Comparison of ENCODE assay signal across 19 cellular contexts in genomic region chr19:843836-844299, GRCh38. TPM values are rescaled to one million over a fixed set of nuclear protein-coding genes. Genes with fewer than 3 reads are reported as not detected.
A peak's percentile ranks its signal among the peaks of the same experiment; 100 is the strongest.
DNase-seq lines count a peak whose midpoint lies in the region; ATAC-seq, FAIRE-seq and TF ChIP-seq lines count a peak whose summit lies in the region.
"Had no signal": no experiment of that assay in that cellular context is flagged by ENCODE, and none has a peak within 500 bp of the region (broad histone marks: within the 10 kb centered on the region; RNA-seq: fewer than 3 reads in every experiment).

No MANE protein-coding gene starts in this region.

- H4K20me1 ChIP-seq in IMR-90 (ENCODE audit: insufficient read depth, low read length) = no peaks in the 10 kb centered on the region; the same call in 1 of the 2 replicates
- no peaks in the 10 kb centered on the region for H4K20me1 ChIP-seq in endothelial cell of umbilical vein (replicated peaks; ENCODE audit: control insufficient read depth, extremely low read depth, insufficient read depth, low read length)

- H3K4me1 Mint-ChIP-seq in CD8-positive, alpha-beta T cell (ENCODE audit: low read depth) = peaks cover 6% of the 10 kb centered on the region

- no peak overlapping the region for H4K5ac ChIP-seq in IMR-90 (ENCODE audit: low read depth, low read length)

- dilution Hi-C loops in IMR-90 (cut with HindIII; ENCODE audit: low sequenced_read_pairs, unreplicated experiment) = no loop called here
- dilution Hi-C loops in endothelial cell of umbilical vein (cut with MboI; ENCODE audit: extremely low pct_ligation_motif_present, low sequenced_read_pairs) = no loop called here

- no peaks in the 10 kb centered on the region for H3K79me2 ChIP-seq in endothelial cell of umbilical vein (ENCODE audit: control insufficient read depth, insufficient read depth, low read length)

- TF ChIP-seq POLR2A in IMR-90 (IDR thresholded peaks at IDR 0.05; ENCODE audit: low read depth, low read length) = no peak
- TF ChIP-seq POLR2A in endothelial cell of umbilical vein (IDR thresholded peaks at IDR 0.05; ENCODE audit: low read depth, low read length) = no peak

- no TSS peak for BruUV-seq in IMR-90 (replicated peaks; lab: Mats Ljungman, UMichigan)
- BruUV-seq in endothelial cell of umbilical vein (replicated peaks; lab: Mats Ljungman, UMichigan) = no TSS peak

- no peak for DNase-seq in CD8-positive, alpha-beta T cell
- DNase-seq in IMR-90 (no peak), endothelial cell of umbilical vein (ENCODE audit: low read depth, low spot score) (no peak), GM03348 (ENCODE audit: low spot score) (no peak), COR-L47 (lab: John Stamatoyannopoulos, UW) (no peak), HT-29 (ENCODE audit: low spot score) (no peak), GM19240 (ENCODE audit: insufficient read length, low spot score) (no peak)
- DNase-seq: activated T-cell treated with anti-CD3 and anti-CD28 coated beads, Interleukin-2, amount 50 U/mL, for 24 hours; midbrain; NCI-H1694; NK-92 treated with Interleukin-12 subunit alpha and Interleukin-12 subunit beta, amount 100 ng/mL, for 24 hours; stimulated activated CD4-positive, alpha-beta T cell treated with anti-CD3 and anti-CD28 coated beads, Interleukin-4, amount 100 ng/mL, for 4 hours; stimulated activated naive CD4-positive, alpha-beta T cell treated with Interleukin-2 at 50 U/mL for 16 hours had no signal

- H3K4me1 ChIP-seq in CD8-positive, alpha-beta T cell (ENCODE audit: insufficient read depth, low read length) = peaks cover 3% of the 10 kb centered on the region
- peaks cover 2% of the 10 kb centered on the region; the same call in 1 of the 2 replicates for H3K4me1 ChIP-seq in IMR-90 (ENCODE audit: control insufficient read depth, insufficient read depth, low read length)
- no peaks in the 10 kb centered on the region for H3K4me1 ChIP-seq in endothelial cell of umbilical vein (ENCODE audit: control insufficient read depth, extremely low read depth, insufficient read depth, low read length)
- H3K4me1 ChIP-seq in neutrophil (ENCODE audit: control insufficient read depth in 1 of 2, insufficient read depth in 1 of 2, low read depth in 1 of 2, low read length in 1 of 2) = peaks cover 57 to 70% of the 10 kb centered on the region in 2 experiments

- no peaks in the 10 kb centered on the region for H3K36me3 ChIP-seq in CD8-positive, alpha-beta T cell (ENCODE audit: insufficient read depth, low read length)
- no peaks in the 10 kb centered on the region for H3K36me3 ChIP-seq in IMR-90 (ENCODE audit: control insufficient read depth, insufficient read depth, low read length)
- no peaks in the 10 kb centered on the region for H3K36me3 ChIP-seq in endothelial cell of umbilical vein (ENCODE audit: control insufficient read depth in 2 of 2, extremely low read depth in 1 of 2, insufficient read depth in 2 of 2, low read length in 2 of 2)
- no peaks in the 10 kb centered on the region for H3K36me3 ChIP-seq in neutrophil
- H3K36me3 ChIP-seq: BLaER1 treated with 17β-estradiol and CSF1 and Interleukin-3, amounts not matched to agents 10 nM and 100 nM had no signal

- WGBS in IMR-90 (ENCODE audit: extremely low coverage in 2 of 2, insufficient read length in 1 of 2), 2 experiments = 2% methylated on average over 13 of the region's 43 CpGs; no CpG with 5 or more reads in 1 of the 2 experiments

- H2BK20ac ChIP-seq in IMR-90 (ENCODE audit: low read depth, low read length) = no peak overlapping the region

- H4K91ac ChIP-seq in IMR-90 (ENCODE audit: insufficient read depth, low read depth, low read length) = no peak overlapping the region

- H3K23ac ChIP-seq in IMR-90 (ENCODE audit: low read depth, low read length) = no peak overlapping the region

- H3K36me3 Mint-ChIP-seq in CD8-positive, alpha-beta T cell = no peaks in the 10 kb centered on the region

- H3K14ac ChIP-seq in IMR-90 (replicated peaks; ENCODE audit: low read depth, low read length) = no peak overlapping the region

- intact Hi-C loops in CD8-positive, alpha-beta T cell (cut with DNase I, micrococcal nuclease) = no loop called here
- intact Hi-C loops in IMR-90 (cut with micrococcal nuclease) (no loop called here), endothelial cell of umbilical vein (cut with micrococcal nuclease) (no loop called here)

- peak overlapping the region; percentile 55 for H2AK9ac ChIP-seq in IMR-90 (replicated peaks; ENCODE audit: low read depth, low read length, poor library complexity)

- H3K9me3 Mint-ChIP-seq in CD8-positive, alpha-beta T cell = no peaks in the 10 kb centered on the region
- H3K9me3 Mint-ChIP-seq: activated T-cell treated with anti-CD3 and anti-CD28 coated beads, Interleukin-2, amount 50 U/mL, for 24 hours had no signal

- POLR2A ChIA-PET in CD8-positive, alpha-beta T cell (lab: Charles Lee) = no interaction called here
- POLR2A ChIA-PET in IMR-90 (lab: Charles Lee; ENCODE audit: unreplicated experiment) (no interaction called here), endothelial cell of umbilical vein (lab: Charles Lee) (no interaction called here)

- H3K27ac Mint-ChIP-seq in CD8-positive, alpha-beta T cell = no peak overlapping the region
- H3K27ac Mint-ChIP-seq: activated T-cell treated with anti-CD3 and anti-CD28 coated beads, Interleukin-2, amount 50 U/mL, for 24 hours had no signal

- TF ChIP-seq CTCF in CD8-positive, alpha-beta T cell (IDR thresholded peaks at IDR 0.05) = no peak
- TF ChIP-seq CTCF in IMR-90 (conservative IDR thresholded peaks at IDR 0.05; ENCODE audit: low read depth, low read length) (no peak), endothelial cell of umbilical vein (IDR thresholded peaks at IDR 0.05; ENCODE audit: extremely low read depth in 1 of 2, insufficient read depth in 1 of 2, low read depth in 1 of 2, low read length in 2 of 2) (no peak), neutrophil (IDR thresholded peaks at IDR 0.05) (no peak)

- no peak overlapping the region for H3K18ac ChIP-seq in IMR-90 (ENCODE audit: low read depth, low read length)

- no peak overlapping the region for H3K4me3 Mint-ChIP-seq in CD8-positive, alpha-beta T cell
- H3K4me3 Mint-ChIP-seq: activated T-cell treated with anti-CD3 and anti-CD28 coated beads, Interleukin-2, amount 50 U/mL, for 24 hours had no signal

- H3K4me3 ChIP-seq in CD8-positive, alpha-beta T cell (ENCODE audit: low read depth, low read length) = no peak overlapping the region
- peak overlapping the region; percentile 10; the same call in 1 of the 2 replicates for H3K4me3 ChIP-seq in IMR-90 (ENCODE audit: insufficient read depth, low read depth, low read length)
- no peak overlapping the region for H3K4me3 ChIP-seq in endothelial cell of umbilical vein (replicated peaks in 1 of 3; ENCODE audit: insufficient read depth in 1 of 3, low read depth in 1 of 3, low read length in 3 of 3)
- peak overlapping the region; percentile 54 to 66 for H3K4me3 ChIP-seq in neutrophil (ENCODE audit: low read depth in 1 of 2, low read length in 1 of 2)
- H3K4me3 ChIP-seq: BLaER1 treated with 17β-estradiol and CSF1 and Interleukin-3, amounts not matched to agents 10 nM and 100 nM had no signal

- no peak overlapping the region for H2AK5ac ChIP-seq in IMR-90 (ENCODE audit: low read depth, low read length)

- no peak overlapping the region for H3K27ac ChIP-seq in CD8-positive, alpha-beta T cell (ENCODE audit: low read depth, low read length)
- H3K27ac ChIP-seq in IMR-90 (ENCODE audit: insufficient read depth, low read length) (no peak overlapping the region), endothelial cell of umbilical vein (ENCODE audit: insufficient read depth, low read depth, low read length) (no peak overlapping the region), neutrophil (no peak overlapping the region)
- H3K27ac ChIP-seq: BLaER1 treated with 17β-estradiol and CSF1 and Interleukin-3, amounts not matched to agents 10 nM and 100 nM had no signal

- H3K9ac ChIP-seq in IMR-90 (ENCODE audit: low read depth, low read length) = no peak overlapping the region
- H3K9ac ChIP-seq in endothelial cell of umbilical vein (replicated peaks; ENCODE audit: extremely low read depth, insufficient read depth, low read length) = no peak overlapping the region
- H3K9ac ChIP-seq: BLaER1 treated with 17β-estradiol and CSF1 and Interleukin-3, amounts not matched to agents 10 nM and 100 nM had no signal

- no peaks in the 10 kb centered on the region for H3K79me1 ChIP-seq in IMR-90 (ENCODE audit: low read depth in 1 of 2, low read length in 2 of 2)

- H3K4me2 ChIP-seq in IMR-90 (ENCODE audit: low read depth, low read length) (peak overlapping the region; percentile 51), endothelial cell of umbilical vein (ENCODE audit: insufficient read depth, low read length) (no peak overlapping the region)
- H3K4me2 ChIP-seq: BLaER1 treated with 17β-estradiol and CSF1 and Interleukin-3, amounts not matched to agents 10 nM and 100 nM had no signal

- no peak overlapping the region for H2BK15ac ChIP-seq in IMR-90 (ENCODE audit: low read depth, low read length)

- in situ Hi-C loops in IMR-90 (cut with MboI; ENCODE audit: low sequenced_read_pairs) = no loop called here

- ATAC-seq in CD8-positive, alpha-beta T cell = peak; percentile 23
- 0 out of 2 replicates have a peak, but pooled peaks have one; percentile 36 for ATAC-seq in IMR-90 (ENCODE audit: low read depth)
- ATAC-seq: activated CD4-positive, CD25-positive, alpha-beta regulatory T cell treated with anti-CD3 and anti-CD28 coated beads, Interleukin-2, amount 50 U/mL, for 24 hours had no signal

- no peak overlapping the region for H3K4ac ChIP-seq in IMR-90 (ENCODE audit: low read depth, low read length)

- TF ChIP-seq RAD21 in IMR-90 (IDR thresholded peaks at IDR 0.05; ENCODE audit: low read length) = no peak

- peaks cover 34% of the 10 kb centered on the region for H3K27me3 Mint-ChIP-seq in CD8-positive, alpha-beta T cell (ENCODE audit: low read depth)

- CTCF ChIA-PET in CD8-positive, alpha-beta T cell (lab: Charles Lee) = no interaction called here
- CTCF ChIA-PET in IMR-90 (lab: Yijun Ruan, JAX) = no interaction called here
- CTCF ChIA-PET in endothelial cell of umbilical vein (lab: Charles Lee) = no interaction called here

- H4K8ac ChIP-seq in IMR-90 (ENCODE audit: low read depth in 2 of 2, low read length in 2 of 2) = no peak overlapping the region

- no peak overlapping the region for H2BK120ac ChIP-seq in IMR-90 (ENCODE audit: low read depth, low read length)

- H3K9me3 ChIP-seq in CD8-positive, alpha-beta T cell (ENCODE audit: low read length) = no peaks in the 10 kb centered on the region
- H3K9me3 ChIP-seq in IMR-90 (ENCODE audit: control insufficient read depth, insufficient read depth, low read length) (no peaks in the 10 kb centered on the region), endothelial cell of umbilical vein (replicated peaks; ENCODE audit: control insufficient read depth, insufficient read depth, low read length) (no peaks in the 10 kb centered on the region), neutrophil (no peaks in the 10 kb centered on the region)
- H3K9me3 ChIP-seq: BLaER1 treated with 17β-estradiol and CSF1 and Interleukin-3, amounts not matched to agents 10 nM and 100 nM had no signal

- no peak overlapping the region for H3K56ac ChIP-seq in IMR-90 (ENCODE audit: extremely low read depth, insufficient read depth, low read length)

- no peaks in the 10 kb centered on the region for H3K9me1 ChIP-seq in IMR-90 (ENCODE audit: insufficient read depth, low read length)
- H3K9me1 ChIP-seq in endothelial cell of umbilical vein (replicated peaks; ENCODE audit: control insufficient read depth, extremely low read depth, insufficient read depth, low read length) = no peaks in the 10 kb centered on the region

- H2BK5ac ChIP-seq in IMR-90 (ENCODE audit: low read depth, low read length, poor library complexity, severe bottlenecking) = no peak overlapping the region

- FAIRE-seq in endothelial cell of umbilical vein (lab: Jason Lieb, UNC) = no peak
- FAIRE-seq: GM18507 had no signal

- H2AFZ ChIP-seq in IMR-90 (replicated peaks; ENCODE audit: low read length, poor library complexity) (peak overlapping the region; percentile 71), endothelial cell of umbilical vein (ENCODE audit: low read depth, low read length) (no peak overlapping the region)

- no peaks in the 10 kb centered on the region for H3K27me3 ChIP-seq in CD8-positive, alpha-beta T cell (ENCODE audit: insufficient read depth, low read length)
- H3K27me3 ChIP-seq in IMR-90 (ENCODE audit: control insufficient read depth, insufficient read depth, low read length) (peaks cover 20% of the 10 kb centered on the region), endothelial cell of umbilical vein (ENCODE audit: control insufficient read depth in 2 of 2, insufficient read depth in 2 of 2, low read length in 2 of 2) (peaks cover 0 to 6% of the 10 kb centered on the region in 2 experiments), neutrophil (peaks cover 69% of the 10 kb centered on the region)

RNA-seq across cellular contexts. Expression of gene PRTN3, which starts 3.1 kb away (rescaled TPM):
- total RNA-seq in CD8-positive, alpha-beta T cell = not detected
- not detected in 2 replicates for total RNA-seq in IMR-90 (2012; rRNA removed)
- not detected in 2 replicates for polyA plus RNA-seq in IMR-90 (2012; rRNA removed)
- polyA plus RNA-seq in IMR-90 (2012; cell fraction: cytosol; rRNA removed) = not detected in 2 replicates
- polyA plus RNA-seq in IMR-90 (2012; cell fraction: nucleus; rRNA removed; ENCODE audit: low replicate concordance) = not detected in 2 replicates
- total RNA-seq in endothelial cell of umbilical vein = not detected in 2 replicates
- polyA plus RNA-seq in endothelial cell of umbilical vein = not detected in 2 replicates
- not detected in 2 replicates for polyA plus RNA-seq in endothelial cell of umbilical vein (2011; cell fraction: cytosol; rRNA removed)
- not detected in 2 replicates for polyA plus RNA-seq in endothelial cell of umbilical vein (2011; cell fraction: nucleus; rRNA removed)
- not detected in 2 replicates for polyA plus RNA-seq in endothelial cell of umbilical vein (2012)
- polyA minus RNA-seq in endothelial cell of umbilical vein = not detected in 2 replicates
- polyA minus RNA-seq in endothelial cell of umbilical vein (2011; cell fraction: cytosol; rRNA and poly(A)+ RNA removed) = not detected
- polyA minus RNA-seq in endothelial cell of umbilical vein (2011; cell fraction: nucleus; rRNA and poly(A)+ RNA removed) = not detected in 2 replicates
- total RNA-seq in HT-29 (2014; rRNA removed; shearing (Covaris generic)) = not detected in 2 replicates
- total RNA-seq: G401, pulmonary artery endothelial cell had no signal

RNA-seq across cellular contexts. Expression of gene ELANE, which starts 8.2 kb away (rescaled TPM):
- not detected for total RNA-seq in CD8-positive, alpha-beta T cell
- not detected in 2 replicates for total RNA-seq in IMR-90 (2012; rRNA removed)
- 0.24 and 0.27 TPM in 2 replicates for polyA plus RNA-seq in IMR-90 (2012; rRNA removed)
- 0.10 and 0.21 TPM in 2 replicates for polyA plus RNA-seq in IMR-90 (2012; cell fraction: cytosol; rRNA removed)
- 1.5 and 1.6 TPM in 2 replicates for polyA plus RNA-seq in IMR-90 (2012; cell fraction: nucleus; rRNA removed; ENCODE audit: low replicate concordance)
- total RNA-seq in endothelial cell of umbilical vein = not detected in 2 replicates
- polyA plus RNA-seq in endothelial cell of umbilical vein = not detected in 2 replicates
- polyA plus RNA-seq in endothelial cell of umbilical vein (2011; cell fraction: cytosol; rRNA removed) = not detected in 2 replicates
- polyA plus RNA-seq in endothelial cell of umbilical vein (2011; cell fraction: nucleus; rRNA removed) = not detected in 2 replicates
- not detected in 2 replicates for polyA plus RNA-seq in endothelial cell of umbilical vein (2012)
- polyA minus RNA-seq in endothelial cell of umbilical vein = not detected in 2 replicates
- not detected for polyA minus RNA-seq in endothelial cell of umbilical vein (2011; cell fraction: cytosol; rRNA and poly(A)+ RNA removed)
- polyA minus RNA-seq in endothelial cell of umbilical vein (2011; cell fraction: nucleus; rRNA and poly(A)+ RNA removed) = not detected in 2 replicates
- total RNA-seq in HT-29 (2014; rRNA removed; shearing (Covaris generic)) = not detected in 2 replicates
- total RNA-seq: G401, pulmonary artery endothelial cell had no signal

RNA-seq across cellular contexts. Expression of gene CFD, which starts 15.6 kb away (rescaled TPM):
- 1 to 10 TPM; 1.0 to 1.4 TPM for total RNA-seq in CD8-positive, alpha-beta T cell
- 1.1 and 1.4 TPM in 2 replicates for total RNA-seq in IMR-90 (2012; rRNA removed)
- 2.8 and 3.8 TPM in 2 replicates for polyA plus RNA-seq in IMR-90 (2012; rRNA removed)
- polyA plus RNA-seq in IMR-90 (2012; cell fraction: cytosol; rRNA removed) = 5.2 and 11.5 TPM in 2 replicates
- 1.6 and 5.5 TPM in 2 replicates for polyA plus RNA-seq in IMR-90 (2012; cell fraction: nucleus; rRNA removed; ENCODE audit: low replicate concordance)
- total RNA-seq in endothelial cell of umbilical vein = 0.40 TPM in 1 of 2 replicates, not detected in the other
- 0.25 and 0.53 TPM in 2 replicates for polyA plus RNA-seq in endothelial cell of umbilical vein
- 0.11 and 0.43 TPM in 2 replicates for polyA plus RNA-seq in endothelial cell of umbilical vein (2011; cell fraction: cytosol; rRNA removed)
- polyA plus RNA-seq in endothelial cell of umbilical vein (2011; cell fraction: nucleus; rRNA removed) = not detected in 2 replicates
- polyA plus RNA-seq in endothelial cell of umbilical vein (2012) = 0.52 and 0.64 TPM in 2 replicates
- 0.32 TPM in 1 of 2 replicates, not detected in the other for polyA minus RNA-seq in endothelial cell of umbilical vein
- 26.2 TPM for polyA minus RNA-seq in endothelial cell of umbilical vein (2011; cell fraction: cytosol; rRNA and poly(A)+ RNA removed)
- polyA minus RNA-seq in endothelial cell of umbilical vein (2011; cell fraction: nucleus; rRNA and poly(A)+ RNA removed) = 0.63 TPM in 1 of 2 replicates, not detected in the other
- total RNA-seq in HT-29 (2014; rRNA removed; shearing (Covaris generic)) = 1.1 and 1.4 TPM in 2 replicates

RNA-seq across cellular contexts. Expression of gene AZU1, which starts 16.2 kb away (rescaled TPM):
- under 1 TPM; 0.69 to 0.87 TPM for total RNA-seq in CD8-positive, alpha-beta T cell
- total RNA-seq in IMR-90 (2012; rRNA removed) = not detected in 2 replicates
- polyA plus RNA-seq in IMR-90 (2012; rRNA removed) = 0.12 TPM in 1 of 2 replicates, not detected in the other
- 0.04 TPM in 1 of 2 replicates, not detected in the other for polyA plus RNA-seq in IMR-90 (2012; cell fraction: cytosol; rRNA removed)
- 2.3 and 4.0 TPM in 2 replicates for polyA plus RNA-seq in IMR-90 (2012; cell fraction: nucleus; rRNA removed; ENCODE audit: low replicate concordance)
- not detected in 2 replicates for total RNA-seq in endothelial cell of umbilical vein
- 0.12 TPM in 1 of 2 replicates, not detected in the other for polyA plus RNA-seq in endothelial cell of umbilical vein
- polyA plus RNA-seq in endothelial cell of umbilical vein (2011; cell fraction: cytosol; rRNA removed) = not detected in 2 replicates
- not detected in 2 replicates for polyA plus RNA-seq in endothelial cell of umbilical vein (2011; cell fraction: nucleus; rRNA removed)
- polyA plus RNA-seq in endothelial cell of umbilical vein (2012) = not detected in 2 replicates
- not detected in 2 replicates for polyA minus RNA-seq in endothelial cell of umbilical vein
- polyA minus RNA-seq in endothelial cell of umbilical vein (2011; cell fraction: cytosol; rRNA and poly(A)+ RNA removed) = not detected
- polyA minus RNA-seq in endothelial cell of umbilical vein (2011; cell fraction: nucleus; rRNA and poly(A)+ RNA removed) = not detected in 2 replicates
- not detected in 2 replicates for total RNA-seq in HT-29 (2014; rRNA removed; shearing (Covaris generic))
- total RNA-seq: G401, pulmonary artery endothelial cell had no signal

RNA-seq across cellular contexts. Expression of gene PLPPR3, which starts 22.1 kb away (rescaled TPM):
- total RNA-seq in CD8-positive, alpha-beta T cell = not detected
- total RNA-seq in IMR-90 (2012; rRNA removed) = 0.36 and 0.56 TPM in 2 replicates
- polyA plus RNA-seq in IMR-90 (2012; rRNA removed) = 1.2 and 2.0 TPM in 2 replicates
- polyA plus RNA-seq in IMR-90 (2012; cell fraction: cytosol; rRNA removed) = 1.0 and 4.3 TPM in 2 replicates
- polyA plus RNA-seq in IMR-90 (2012; cell fraction: nucleus; rRNA removed; ENCODE audit: low replicate concordance) = 1.4 and 3.6 TPM in 2 replicates
- total RNA-seq in endothelial cell of umbilical vein = 0.76 and 1.2 TPM in 2 replicates
- 1.1 and 2.0 TPM in 2 replicates for polyA plus RNA-seq in endothelial cell of umbilical vein
- polyA plus RNA-seq in endothelial cell of umbilical vein (2011; cell fraction: cytosol; rRNA removed) = 0.30 and 0.52 TPM in 2 replicates
- polyA plus RNA-seq in endothelial cell of umbilical vein (2011; cell fraction: nucleus; rRNA removed) = 0.28 and 0.41 TPM in 2 replicates
- 1.3 and 5.6 TPM in 2 replicates for polyA plus RNA-seq in endothelial cell of umbilical vein (2012)
- polyA minus RNA-seq in endothelial cell of umbilical vein = 0.76 and 0.83 TPM in 2 replicates
- polyA minus RNA-seq in endothelial cell of umbilical vein (2011; cell fraction: cytosol; rRNA and poly(A)+ RNA removed) = not detected
- 0.19 TPM in 2 replicates for polyA minus RNA-seq in endothelial cell of umbilical vein (2011; cell fraction: nucleus; rRNA and poly(A)+ RNA removed)
- not detected in 2 replicates for total RNA-seq in HT-29 (2014; rRNA removed; shearing (Covaris generic))

Comparison
In these comparisons a context has a peak if more than half of its experiments do, and no peak if none do; other contexts are left out.
1. H3K4me3 ChIP-seq: peak in IMR-90 (single experiment) and neutrophil (2 of 2); none in CD8-positive, alpha-beta T cell (single experiment) and endothelial cell of umbilical vein (0 of 3).